ENCODE assay signal across 8 cellular contexts in genomic region chr16:55508271-55508921, GRCh38. TPM values are rescaled to one million over a fixed set of nuclear protein-coding genes. Genes with fewer than 3 reads are reported as not detected.
A peak's percentile ranks its signal among the peaks of the same experiment; 100 is the strongest.
DNase-seq lines count a peak whose midpoint lies in the region; ATAC-seq and TF ChIP-seq lines count a peak whose summit lies in the region.

No MANE protein-coding gene starts in this region.

- DNase-seq in activated T-cell treated with anti-CD3 and anti-CD28 coated beads, Interleukin-2, amount 50 U/mL, for 4 hours, result no peak
- no peak for DNase-seq in activated T-cell treated with anti-CD3 and anti-CD28 coated beads for 4 hours
- DNase-seq in brain microvascular endothelial cell, result no peak
- DNase-seq in memory B cell (ENCODE audit: low spot score in 2 of 2), result no peak
- no peak for DNase-seq in upper lobe of right lung
- DNase-seq in nucleus accumbens (lab: John Stamatoyannopoulos, UW), result no peak
- DNase-seq in T-helper 17 cell, result no peak
- DNase-seq in NCI-H446 (lab: John Stamatoyannopoulos, UW), result no peak

- in situ Hi-C loops in brain microvascular endothelial cell (cut with HindIII; ENCODE audit: low pct_ligation_motif_present, low sequenced_read_pairs), result no loop called here

- H3K27ac ChIP-seq in brain microvascular endothelial cell (no peak overlapping the region), upper lobe of right lung (peak overlapping the region; percentile 81)

- H3K27ac Mint-ChIP-seq in memory B cell (no peak overlapping the region), T-helper 17 cell (no peak overlapping the region)

- ATAC-seq in activated T-cell treated with anti-CD3 and anti-CD28 coated beads, Interleukin-2, amount 50 U/mL, for 4 hours, result no peak
- ATAC-seq in memory B cell (ENCODE audit: low read depth), result no peak
- ATAC-seq in upper lobe of right lung, result peak; percentile 63
- ATAC-seq in T-helper 17 cell, result no peak

- H3K36me3 ChIP-seq in brain microvascular endothelial cell (replicated peaks) (peaks cover 8% of the 10 kb centered on the region), upper lobe of right lung (peaks cover 14% of the 10 kb centered on the region)

- H3K9me3 Mint-ChIP-seq in activated T-cell treated with anti-CD3 and anti-CD28 coated beads, Interleukin-2, amount 50 U/mL, for 4 hours, result peaks cover 9% of the 10 kb centered on the region
- peaks cover 7% of the 10 kb centered on the region for H3K9me3 Mint-ChIP-seq in memory B cell

- H3K9me3 ChIP-seq in upper lobe of right lung (peaks cover 6% of the 10 kb centered on the region), T-helper 17 cell (ENCODE audit: control insufficient read depth, low read length, poor library complexity, severe bottlenecking) (no peaks in the 10 kb centered on the region)

- TF ChIP-seq CTCF in brain microvascular endothelial cell (IDR thresholded peaks at IDR 0.05; ENCODE audit: low read depth, low read length, missing control alignments) (no peak), upper lobe of right lung (IDR thresholded peaks at IDR 0.05) (no peak)

- no peaks in the 10 kb centered on the region for H3K36me3 Mint-ChIP-seq in activated T-cell treated with anti-CD3 and anti-CD28 coated beads, Interleukin-2, amount 50 U/mL, for 4 hours (ENCODE audit: insufficient read depth)
- H3K36me3 Mint-ChIP-seq in memory B cell, result no peaks in the 10 kb centered on the region
- peaks cover 5% of the 10 kb centered on the region for H3K36me3 Mint-ChIP-seq in T-helper 17 cell (ENCODE audit: low read depth)

- H3K4me1 Mint-ChIP-seq in activated T-cell treated with anti-CD3 and anti-CD28 coated beads, Interleukin-2, amount 50 U/mL, for 4 hours (ENCODE audit: low read depth), result peaks cover 6% of the 10 kb centered on the region
- H3K4me1 Mint-ChIP-seq in memory B cell, result peaks cover 5% of the 10 kb centered on the region
- peaks cover 2% of the 10 kb centered on the region for H3K4me1 Mint-ChIP-seq in T-helper 17 cell

- H3K4me1 ChIP-seq in upper lobe of right lung, result peaks cover 6% of the 10 kb centered on the region

- H3K27me3 ChIP-seq in brain microvascular endothelial cell (replicated peaks) (no peaks in the 10 kb centered on the region), upper lobe of right lung (no peaks in the 10 kb centered on the region)

- H3K4me3 Mint-ChIP-seq in activated T-cell treated with anti-CD3 and anti-CD28 coated beads, Interleukin-2, amount 50 U/mL, for 4 hours, result peak overlapping the region; percentile 56
- H3K4me3 Mint-ChIP-seq in memory B cell (peak overlapping the region; percentile 57), T-helper 17 cell (no peak overlapping the region)

- intact Hi-C loops in upper lobe of right lung (cut with DNase I), result no loop called here

- peaks cover 29% of the 10 kb centered on the region for H3K27me3 Mint-ChIP-seq in activated T-cell treated with anti-CD3 and anti-CD28 coated beads, Interleukin-2, amount 50 U/mL, for 4 hours (ENCODE audit: low read depth)
- H3K27me3 Mint-ChIP-seq in memory B cell (peaks cover 18% of the 10 kb centered on the region), T-helper 17 cell (peaks cover 48% of the 10 kb centered on the region)

- H3K4me3 ChIP-seq in brain microvascular endothelial cell (ENCODE audit: low read depth, low read length), result peak overlapping the region; percentile 73
- H3K4me3 ChIP-seq in upper lobe of right lung, result peak overlapping the region; percentile 66

RNA-seq across cellular contexts. Expression of gene LPCAT2, which starts 0.5 kb away (rescaled TPM):
- total RNA-seq in activated T-cell treated with anti-CD3 and anti-CD28 coated beads, Interleukin-2, amount 50 U/mL, for 4 hours, result 1 to 10 TPM in 1 of 3 donors, under 1 TPM in 2; 0.18 to 1.5 (median 0.79) TPM
- total RNA-seq in upper lobe of right lung, result 32.8 TPM
- 1 to 10 TPM in 1 of 2 donors, under 1 TPM in 1; 0.37 to 1.2 TPM for total RNA-seq in T-helper 17 cell

RNA-seq across cellular contexts. Expression of gene MMP2, which starts 29.4 kb away (rescaled TPM):
- under 1 TPM; 0.63 to 0.94 (median 0.87) TPM for total RNA-seq in activated T-cell treated with anti-CD3 and anti-CD28 coated beads, Interleukin-2, amount 50 U/mL, for 4 hours
- total RNA-seq in upper lobe of right lung (353 TPM), T-helper 17 cell (not detected)

RNA-seq across cellular contexts. Expression of gene CAPNS2, which starts 58.1 kb away (rescaled TPM):
- total RNA-seq in activated T-cell treated with anti-CD3 and anti-CD28 coated beads, Interleukin-2, amount 50 U/mL, for 4 hours, result not detected
- 0.67 TPM for total RNA-seq in upper lobe of right lung
- total RNA-seq in T-helper 17 cell, result not detected

Comparison
In these comparisons a context has a peak if more than half of its experiments do, and no peak if none do; other contexts are left out.
1. RNA of gene LPCAT2, which starts 0.5 kb away (total RNA-seq): 32.8 TPM in upper lobe of right lung (single experiment); 0.37 to 1.2 TPM in T-helper 17 cell and 0.18 to 1.5 TPM in activated T-cell treated with anti-CD3 and anti-CD28 coated beads, Interleukin-2, amount 50 U/mL, for 4 hours; every median in the first group is over 10 times any median in the second.
2. RNA of gene MMP2, which starts 29.4 kb away (total RNA-seq): 353 TPM in upper lobe of right lung (single experiment); 0.63 to 0.94 TPM in activated T-cell treated with anti-CD3 and anti-CD28 coated beads, Interleukin-2, amount 50 U/mL, for 4 hours and not detected in T-helper 17 cell; every median in the first group is over 100 times any median in the second.